In the genomic region with DNA sequence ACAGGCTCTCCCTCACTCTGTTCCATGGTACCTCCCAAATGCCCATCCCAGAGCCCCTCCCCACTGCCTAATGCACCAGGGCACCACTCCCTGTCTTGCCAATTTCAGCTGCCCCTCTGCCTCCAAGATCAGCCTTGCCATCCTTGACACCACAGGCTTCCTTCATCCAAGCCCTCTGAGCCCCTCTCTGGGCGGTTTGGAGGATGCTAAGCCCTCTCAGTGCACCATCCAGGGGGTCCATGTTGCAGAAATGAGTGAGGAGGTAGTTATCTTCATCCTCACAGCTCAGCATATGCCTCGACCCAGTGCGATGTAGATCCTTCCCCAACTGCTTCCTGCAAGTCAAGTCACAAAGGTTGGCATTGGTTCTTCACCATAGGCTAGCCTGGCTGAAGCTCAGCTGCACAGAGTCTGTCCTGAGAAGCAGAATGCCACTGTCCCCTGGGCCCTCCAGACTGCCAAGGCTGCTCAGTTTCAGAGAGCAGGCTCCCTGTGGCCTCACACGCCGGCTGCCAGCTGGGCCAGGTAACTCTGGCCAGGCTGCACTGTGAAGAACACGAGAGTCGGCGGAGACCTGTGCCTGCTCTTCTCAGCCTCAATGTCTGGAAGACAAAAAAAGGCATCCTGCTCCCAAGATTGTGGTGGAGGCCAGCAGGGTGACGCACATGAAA, we compare ENCODE assay signal across 2 cellular contexts.
TF ChIP-seq lines count a peak whose summit lies in the region.

No MANE protein-coding gene starts in this region.

TF ChIP-seq in SK-N-SH, 30 proteins besides CTCF, POLR2A, EP300 and RAD21:
- no peak for TF ChIP-seq RXRA (IDR thresholded peaks at IDR 0.05; ENCODE audit: borderline replicate concordance, low read depth)
- TF ChIP-seq GABPA (IDR thresholded peaks at IDR 0.05; ENCODE audit: low read depth) = no peak
- no peak for TF ChIP-seq FOSL2 (IDR thresholded peaks at IDR 0.05; ENCODE audit: borderline replicate concordance, low read depth)
- no peak for TF ChIP-seq FOXJ3 (CRISPR knock-in tag; IDR thresholded peaks at IDR 0.05)

TF ChIP-seq in HepG2, 621 proteins besides CTCF, POLR2A, EP300 and RAD21:
- TF ChIP-seq KDM5B (CRISPR knock-in tag; IDR thresholded peaks at IDR 0.05; ENCODE audit: borderline replicate concordance) (0 out of 2 replicates have a peak, but pooled peaks have one; percentile 30), EED (CRISPR knock-in tag; IDR thresholded peaks at IDR 0.05) (0 out of 2 replicates have a peak, but pooled peaks have one; percentile 45), PPARG (CRISPR knock-in tag; conservative IDR thresholded peaks at IDR 0.05) (no peak)
